Comparison of ENCODE assay signal across 9 cellular contexts in genomic region chr11:62687508-62688396, GRCh38. TPM values are rescaled to one million over a fixed set of nuclear protein-coding genes. Genes with fewer than 3 reads are reported as not detected.
DNase-seq lines count a peak whose midpoint lies in the region; ATAC-seq and TF ChIP-seq lines count a peak whose summit lies in the region.
"Had no signal": no experiment of that assay in that cellular context is flagged by ENCODE, and none has a peak within 500 bp of the region (broad histone marks: within the 10 kb centered on the region; RNA-seq: fewer than 3 reads in every experiment).

No MANE protein-coding gene starts in this region.

- POLR2A ChIA-PET in AG04449 (lab: Yijun Ruan, JAX) = interaction anchor here (1.1 to 3.6 kb wide), 2 partner anchors 23 kb away, joined by 3 to 43 read pairs; partner anchors contain the start of genes C11orf98 and CSKMT

- TF ChIP-seq CTCF in AG04449 (IDR thresholded peaks at IDR 0.05; ENCODE audit: insufficient read depth, low read length, missing control alignments) = no peak

- DNase-seq in AG04449 (ENCODE audit: low read depth, low spot score) = no peak
- DNase-seq in NCI-H2029 treated with DMSO at 0.1 percent for 48 hours (lab: John Stamatoyannopoulos, UW) = no peak
- no peak for DNase-seq in MG63
- DNase-seq: activated T-cell treated with anti-CD3 and anti-CD28 coated beads, Interleukin-2, amount 50 U/mL, for 4 hours; Karpas-422; T-helper 2 cell had no signal

- H3K4me3 ChIP-seq in AG04449 (ENCODE audit: low read depth, low read length) (peak overlapping the region; percentile 9; the same call in 1 of the 2 replicates), duodenal mucosa (ENCODE audit: low read depth in 1 of 2, low read length in 2 of 2) (peak overlapping the region; percentile 45 to 52), mucosa of stomach (ENCODE audit: low read length) (no peak overlapping the region), MG63 (no peak overlapping the region)

- no peaks in the 10 kb centered on the region for H3K9me3 ChIP-seq in duodenal mucosa (ENCODE audit: control insufficient read depth in 1 of 2, low read length in 2 of 2)
- no peaks in the 10 kb centered on the region for H3K9me3 ChIP-seq in mucosa of stomach (ENCODE audit: control insufficient read depth, low read length)
- H3K9me3 ChIP-seq in MG63 = no peaks in the 10 kb centered on the region

- H3K27me3 ChIP-seq in duodenal mucosa (ENCODE audit: control insufficient read depth in 1 of 2, insufficient read depth in 2 of 2, low read length in 2 of 2) (no peaks in the 10 kb centered on the region), mucosa of stomach (ENCODE audit: control insufficient read depth, insufficient read depth, low read length) (peaks cover 15% of the 10 kb centered on the region), MG63 (no peaks in the 10 kb centered on the region)

- no peak overlapping the region for H3K27ac ChIP-seq in duodenal mucosa (ENCODE audit: low read depth, low read length)

- no peak for ATAC-seq in GM18517 (IDR thresholded peaks at IDR 0.05; ENCODE audit: unreplicated experiment)

- no peaks in the 10 kb centered on the region for H3K4me1 ChIP-seq in duodenal mucosa (ENCODE audit: control insufficient read depth in 1 of 2, insufficient read depth in 2 of 2, low read length in 2 of 2)
- H3K4me1 ChIP-seq in mucosa of stomach (ENCODE audit: control insufficient read depth, insufficient read depth, low read length) = peaks cover 12% of the 10 kb centered on the region

- CTCF ChIA-PET in AG04449 (lab: Yijun Ruan, JAX) = interaction anchor here (1.1 to 10.7 kb wide), 7 partner anchors 6 to 294 kb away, joined by 3 to 152 read pairs (median 6); partner anchors contain the start of genes BSCL2, GNG3, LBHD1 and UBXN1

- H3K9ac ChIP-seq in duodenal mucosa (ENCODE audit: low read depth in 1 of 2, low read length in 2 of 2) (peak overlapping the region; percentile 10 to 18), mucosa of stomach (ENCODE audit: low read length) (peak overlapping the region; percentile 23)

- H3K36me3 ChIP-seq in duodenal mucosa (ENCODE audit: control insufficient read depth in 1 of 2, insufficient read depth in 2 of 2, low read length in 2 of 2) (peaks cover 17 to 21% of the 10 kb centered on the region in 2 donors), mucosa of stomach (ENCODE audit: control insufficient read depth, insufficient read depth, low read length) (no peaks in the 10 kb centered on the region), MG63 (peaks cover 19% of the 10 kb centered on the region)

RNA-seq across cellular contexts. Expression of gene LRRN4CL, which starts 1.6 kb away (rescaled TPM):
- total RNA-seq in MG63 (2014; rRNA removed; shearing (Covaris generic); ENCODE audit: low replicate concordance) = 1.4 and 2.3 TPM in 2 replicates

RNA-seq across cellular contexts. Expression of gene UBXN1, which starts 8.9 kb away (rescaled TPM):
- total RNA-seq in MG63 (2014; rRNA removed; shearing (Covaris generic); ENCODE audit: low replicate concordance) = 85.5 and 147 TPM in 2 replicates

RNA-seq across cellular contexts. Expression of gene LBHD1, which starts 15.7 kb away (rescaled TPM):
- total RNA-seq in MG63 (2014; rRNA removed; shearing (Covaris generic); ENCODE audit: low replicate concordance) = 4.7 and 9.8 TPM in 2 replicates

RNA-seq across cellular contexts. Expression of gene UQCC3, which starts 16.3 kb away (rescaled TPM):
- 16.4 and 22.2 TPM in 2 replicates for total RNA-seq in MG63 (2014; rRNA removed; shearing (Covaris generic); ENCODE audit: low replicate concordance)

RNA-seq across cellular contexts. Expression of gene BSCL2, which starts 19.5 kb away (rescaled TPM):
- 57.4 and 185 TPM in 2 replicates for total RNA-seq in MG63 (2014; rRNA removed; shearing (Covaris generic); ENCODE audit: low replicate concordance)

Comparison
In these comparisons a context has a peak if more than half of its experiments do, and no peak if none do; other contexts are left out.
1. H3K4me3 ChIP-seq: peak in AG04449 (single experiment) and duodenal mucosa (2 of 2); none in mucosa of stomach (single experiment) and MG63 (single experiment).